In the genomic region with DNA sequence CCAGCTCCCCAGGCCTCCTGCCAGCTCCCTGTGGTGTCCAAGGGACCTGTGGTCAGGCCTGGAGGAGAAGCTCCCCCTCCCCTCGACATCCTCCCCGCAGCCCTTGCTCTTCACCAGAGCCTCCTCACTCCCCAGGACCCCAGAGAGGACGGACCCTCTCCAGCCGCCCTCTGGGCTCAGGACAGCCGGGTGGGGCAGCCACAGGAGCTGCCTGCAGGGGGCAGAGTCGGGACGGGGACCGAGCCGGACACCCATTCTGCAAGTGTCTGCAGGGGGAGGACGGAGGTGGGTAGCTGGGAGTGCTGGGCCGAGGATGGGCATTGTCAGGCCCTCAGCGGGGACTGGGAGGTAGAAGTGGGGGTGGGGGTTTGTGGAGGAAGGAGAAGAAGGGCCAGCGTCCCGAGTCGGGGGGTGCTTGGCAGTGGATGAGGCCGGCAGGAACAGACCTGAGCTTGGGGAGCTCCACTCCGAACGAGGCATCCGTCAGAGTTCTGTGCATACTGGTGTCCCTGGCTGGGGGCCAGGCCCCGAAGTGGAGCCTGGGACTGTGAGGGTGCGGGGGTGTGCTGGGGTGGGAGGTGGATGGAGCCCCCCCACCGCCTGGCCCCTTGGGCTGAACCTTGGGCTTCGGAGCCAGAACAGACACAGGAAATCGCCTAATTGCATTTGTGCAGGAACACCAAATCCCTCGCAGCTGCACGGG, we compare ENCODE assay signal across 6 cellular contexts. TPM values are rescaled to one million over a fixed set of nuclear protein-coding genes. Genes with fewer than 3 reads are reported as not detected.
DNase-seq lines count a peak whose midpoint lies in the region.

No MANE protein-coding gene starts in this region.

- H3K9me3 ChIP-seq in SJCRH30 (replicated peaks) = no peaks in the 10 kb centered on the region

- H3K27me3 ChIP-seq in SJCRH30 = no peaks in the 10 kb centered on the region

- H3K4me1 ChIP-seq in SJCRH30 = peaks cover 24% of the 10 kb centered on the region

- H3K4me3 ChIP-seq in SJCRH30 = peak overlapping the region; percentile 48

- peak overlapping the region; percentile 90 for H3K27ac ChIP-seq in SJCRH30

- no peaks in the 10 kb centered on the region for H3K36me3 ChIP-seq in SJCRH30

- peak; percentile 36 for DNase-seq in EH (ENCODE audit: low read depth)
- peak; percentile 86 to 87 for DNase-seq in SJCRH30
- DNase-seq in islet precursor cell = peak; percentile 82
- no peak for DNase-seq in NCI-H128 (lab: John Stamatoyannopoulos, UW; ENCODE audit: unreplicated experiment)
- DNase-seq in DMS79 (lab: John Stamatoyannopoulos, UW) = no peak
- DNase-seq in stimulated activated CD4-positive, alpha-beta T cell treated with anti-CD3 and anti-CD28 coated beads, Interleukin-4, amount 100 ng/mL, for 4 hours = no peak

RNA-seq across cellular contexts. Expression of gene PRR33, which starts 15.2 kb away (rescaled TPM):
- total RNA-seq in SJCRH30 (2014; rRNA removed; shearing (Covaris generic)) = 0.02 and 0.05 TPM in 2 replicates

RNA-seq across cellular contexts. Expression of gene LSP1, which starts 23.6 kb away (rescaled TPM):
- total RNA-seq in SJCRH30 (2014; rRNA removed; shearing (Covaris generic)) = 15.0 and 15.4 TPM in 2 replicates

RNA-seq across cellular contexts. Expression of gene TNNI2, which starts 37.7 kb away (rescaled TPM):
- total RNA-seq in SJCRH30 (2014; rRNA removed; shearing (Covaris generic)) = 20.2 and 20.5 TPM in 2 replicates

RNA-seq across cellular contexts. Expression of gene SYT8, which starts 41.7 kb away (rescaled TPM):
- total RNA-seq in SJCRH30 (2014; rRNA removed; shearing (Covaris generic)) = 1.7 and 2.7 TPM in 2 replicates

RNA-seq across cellular contexts. Expression of gene TNNT3, which starts 43.0 kb away (rescaled TPM):
- 2.2 and 2.3 TPM in 2 replicates for total RNA-seq in SJCRH30 (2014; rRNA removed; shearing (Covaris generic))

Comparison
In these comparisons a context has a peak if more than half of its experiments do, and no peak if none do; other contexts are left out.
1. DNase-seq: peak in EH (single experiment), SJCRH30 (2 of 2) and islet precursor cell (single experiment); none in NCI-H128 (single experiment), DMS79 (single experiment) and stimulated activated CD4-positive, alpha-beta T cell treated with anti-CD3 and anti-CD28 coated beads, Interleukin-4, amount 100 ng/mL, for 4 hours (0 of 2).